8 cellular contexts compared by ENCODE assay signal in genomic region chr21:39867198-39867650, GRCh38. TPM values are rescaled to one million over a fixed set of nuclear protein-coding genes. Genes with fewer than 3 reads are reported as not detected.
A peak's percentile ranks its signal among the peaks of the same experiment; 100 is the strongest.
DNase-seq lines count a peak whose midpoint lies in the region; ATAC-seq, FAIRE-seq and TF ChIP-seq lines count a peak whose summit lies in the region.

TSS of gene PCP4 (plus strand) at chr21:39867438. CDS start at chr21:39867502, 64 bp downstream.

- TF ChIP-seq CTCF in AG04450 (IDR thresholded peaks at IDR 0.05; ENCODE audit: low read depth, low read length) = peak; percentile 68
- peak; percentile 72 to 89 (median 82) for TF ChIP-seq CTCF in gastroesophageal sphincter (IDR thresholded peaks at IDR 0.05)
- peak in 1 of 3 donors; percentile 22 for TF ChIP-seq CTCF in ovary (IDR thresholded peaks at IDR 0.05)

- no peaks in the 10 kb centered on the region for H3K9me3 Mint-ChIP-seq in activated CD4-positive, alpha-beta memory T cell treated with anti-CD3 and anti-CD28 coated beads for 36 hours

- H3K4me3 ChIP-seq in AG04450 (ENCODE audit: low read depth, low read length) (no peak within 1 kb of the TSS), gastroesophageal sphincter (peak within 1 kb of the TSS; percentile 44 to 49), ovary (peak within 1 kb of the TSS; percentile 3)

- peak; percentile 34 for ATAC-seq in gastroesophageal sphincter
- ATAC-seq in HG03139 (IDR thresholded peaks at IDR 0.05; ENCODE audit: unreplicated experiment) = no peak

- H3K27me3 ChIP-seq in AG04450 (ENCODE audit: control insufficient read depth, insufficient read depth, low read length) (no peaks in the 10 kb centered on the region), gastroesophageal sphincter (no peaks in the 10 kb centered on the region), ovary (no peaks in the 10 kb centered on the region)

- H3K4me1 ChIP-seq in gastroesophageal sphincter (peaks cover 0 to 27% (median 0%) of the 10 kb centered on the region in 3 donors), ovary (ENCODE audit: insufficient read depth) (no peaks in the 10 kb centered on the region)

- DNase-seq in AG04450 (ENCODE audit: low read depth, low spot score) (no peak), GM12891 (ENCODE audit: insufficient read length, low spot score) (peak; percentile 35), NCI-H2029 treated with DMSO at 0.1 percent for 48 hours (lab: John Stamatoyannopoulos, UW) (peak; percentile 52), ovary (peak in 3 of 5 donors; percentile 28 to 51 (median 32)), T-helper 9 cell (no peak)
- peak; percentile 43 for DNase-seq in activated CD4-positive, alpha-beta memory T cell treated with anti-CD3 and anti-CD28 coated beads for 36 hours

- H3K36me3 Mint-ChIP-seq in activated CD4-positive, alpha-beta memory T cell treated with anti-CD3 and anti-CD28 coated beads for 36 hours = no peaks in the 10 kb centered on the region

- CTCF ChIA-PET in AG04450 (lab: Charles Lee) = interaction anchor here (0.6 to 2.8 kb wide), 7 partner anchors 8 to 253 kb away, joined by 3 to 13 read pairs (median 4); no protein-coding TSS in a partner anchor
- CTCF ChIA-PET in activated CD4-positive, alpha-beta memory T cell treated with anti-CD3 and anti-CD28 coated beads for 36 hours (lab: Charles Lee) = interaction anchor here (1.4 to 1.7 kb wide), 2 partner anchors 15 to 253 kb away, joined by 3 to 6 read pairs; no protein-coding TSS in a partner anchor

- H3K27me3 Mint-ChIP-seq in activated CD4-positive, alpha-beta memory T cell treated with anti-CD3 and anti-CD28 coated beads for 36 hours = no peaks in the 10 kb centered on the region

- TF ChIP-seq EP300 in gastroesophageal sphincter (IDR thresholded peaks at IDR 0.05) (no peak), ovary (IDR thresholded peaks at IDR 0.05) (no peak)

- POLR2A ChIA-PET in AG04450 (lab: Yijun Ruan, JAX) = no interaction called here
- POLR2A ChIA-PET in activated CD4-positive, alpha-beta memory T cell treated with anti-CD3 and anti-CD28 coated beads for 36 hours (lab: Charles Lee) = no interaction called here

- no peak for FAIRE-seq in GM12891 (lab: Jason Lieb, UNC)

- H3K4me3 Mint-ChIP-seq in activated CD4-positive, alpha-beta memory T cell treated with anti-CD3 and anti-CD28 coated beads for 36 hours = no peak within 1 kb of the TSS

- no peaks in the 10 kb centered on the region for H3K4me1 Mint-ChIP-seq in activated CD4-positive, alpha-beta memory T cell treated with anti-CD3 and anti-CD28 coated beads for 36 hours (ENCODE audit: low read depth)

- H3K9me3 ChIP-seq in AG04450 (ENCODE audit: control insufficient read depth, insufficient read depth, low read length) = peaks cover 22% of the 10 kb centered on the region
- no peaks in the 10 kb centered on the region for H3K9me3 ChIP-seq in gastroesophageal sphincter
- no peaks in the 10 kb centered on the region for H3K9me3 ChIP-seq in ovary

- intact Hi-C loops in activated CD4-positive, alpha-beta memory T cell treated with anti-CD3 and anti-CD28 coated beads for 36 hours (cut with micrococcal nuclease) = no loop called here
- intact Hi-C loops in ovary (cut with DNase I) = loop anchor here in 1 of 4 donors (5.0 kb wide), 1 partner anchor 255 kb away; no protein-coding TSS in a partner anchor

- H3K36me3 ChIP-seq in gastroesophageal sphincter (no peaks in the 10 kb centered on the region), ovary (no peaks in the 10 kb centered on the region)

- H3K27ac Mint-ChIP-seq in activated CD4-positive, alpha-beta memory T cell treated with anti-CD3 and anti-CD28 coated beads for 36 hours = no peak within 1 kb of the TSS

- 2 to 21% methylated on average over 6 to 7 of the region's 14 CpGs for WGBS in gastroesophageal sphincter (ENCODE audit: low coverage in 1 of 2), 2 donors
- 9 to 12% (median 10%) methylated on average over 14 of the region's 14 CpGs for WGBS in ovary, 3 donors

- H3K27ac ChIP-seq in AG04450 (ENCODE audit: low read depth, low read length) (no peak within 1 kb of the TSS), gastroesophageal sphincter (peak within 1 kb of the TSS; percentile 31 to 79 (median 70)), ovary (no peak within 1 kb of the TSS)

- TF ChIP-seq POLR2A in GM12891 (IDR thresholded peaks at IDR 0.05; ENCODE audit: low read depth, low read length) = no peak
- TF ChIP-seq POLR2A in gastroesophageal sphincter (IDR thresholded peaks at IDR 0.05) = no peak
- no peak for TF ChIP-seq POLR2A in ovary (IDR thresholded peaks at IDR 0.05)

TF ChIP-seq in GM12891, 5 proteins besides CTCF, POLR2A, EP300 and RAD21:
- TF ChIP-seq TAF1 (IDR thresholded peaks at IDR 0.05; ENCODE audit: low read depth, low read length) = no peak
- TF ChIP-seq SPI1 (IDR thresholded peaks at IDR 0.05; ENCODE audit: low read depth, low read length) = no peak
TF ChIP-seq in GM12891: peak in this region for 0.

RNA-seq across cellular contexts. Expression of gene PCP4, which starts in this region (rescaled TPM):
- polyA plus RNA-seq in AG04450 (2011; rRNA removed) (not detected in 2 replicates), ovary (1 to 10 TPM in 1 of 2 donors, under 1 TPM in 1; 0.25 to 2.3 TPM)
- not detected in 2 replicates for polyA minus RNA-seq in AG04450 (2011; rRNA and poly(A)+ RNA removed)
- polyA plus RNA-seq in GM12891 (2012; ENCODE audit: low read depth, missing spikeins) = not detected
- not detected for total RNA-seq in activated CD4-positive, alpha-beta memory T cell treated with anti-CD3 and anti-CD28 coated beads for 36 hours
- total RNA-seq in gastroesophageal sphincter (100 to 1,000 TPM in 2 of 4 donors, 10 to 100 TPM in 2; 30.8 to 167 (median 110) TPM), ovary (1 to 10 TPM in 3 of 7 donors, under 1 TPM in 1, not detected in 3; 0.65 to 4.7 (median 4.4) TPM)

Comparison
In these comparisons a context has a peak if more than half of its experiments do, and no peak if none do; other contexts are left out.
1. RNA of gene PCP4 (total RNA-seq): 30.8 to 167 TPM in gastroesophageal sphincter; 0.65 to 4.7 TPM in ovary and not detected in activated CD4-positive, alpha-beta memory T cell treated with anti-CD3 and anti-CD28 coated beads for 36 hours; every median in the first group is over 4 times any median in the second.
2. Peak in DNase-seq in activated CD4-positive, alpha-beta memory T cell treated with anti-CD3 and anti-CD28 coated beads for 36 hours; RNA of the gene not detected or under 1 TPM.
3. DNase-seq: peak in GM12891 (single experiment), NCI-H2029 treated with DMSO at 0.1 percent for 48 hours (single experiment) and ovary (3 of 5); none in AG04450 (single experiment) and T-helper 9 cell (single experiment).
4. H3K27ac ChIP-seq: peak in gastroesophageal sphincter (4 of 4); none in AG04450 (single experiment) and ovary (0 of 2).